22 cellular contexts compared by ENCODE assay signal in genomic region chr15:77798847-77799246, GRCh38.
A peak's percentile ranks its signal among the peaks of the same experiment; 100 is the strongest.
DNase-seq lines count a peak whose midpoint lies in the region; ATAC-seq, FAIRE-seq and TF ChIP-seq lines count a peak whose summit lies in the region.
"Had no signal": no experiment of that assay in that cellular context is flagged by ENCODE, and none has a peak within 500 bp of the region (broad histone marks: within the 10 kb centered on the region; RNA-seq: fewer than 3 reads in every experiment).

No MANE protein-coding gene starts in this region.

- H3K18ac ChIP-seq in H1 (ENCODE audit: extremely low read depth, low read length) (no peak overlapping the region), neuronal stem cell (ENCODE audit: low read length) (no peak overlapping the region)

- DNase-seq in A673 (ENCODE audit: low spot score): no peak
- no peak for DNase-seq in K562 (ENCODE audit: extremely low read depth in 1 of 4, low spot score in 3 of 4)
- no peak for DNase-seq in H1 (ENCODE audit: low read depth in 1 of 2, low spot score in 2 of 2)
- no peak for DNase-seq in neuronal stem cell (ENCODE audit: low spot score)
- DNase-seq in HuH-7.5 (ENCODE audit: low spot score): no peak
- DNase-seq in mammary epithelial cell: no peak
- DNase-seq in HTR-8/SVneo (ENCODE audit: insufficient read length, low spot score): no peak
- DNase-seq in naive thymus-derived CD4-positive, alpha-beta T cell: no peak
- DNase-seq: ACHN; BE2C; Caco-2; Calu3; CD4-positive, alpha-beta T cell; CD8-positive, alpha-beta T cell; GF-D8 had no signal

- H2BK120ac ChIP-seq in H1 (replicated peaks; ENCODE audit: low read depth, low read length) (no peak overlapping the region), neuronal stem cell (ENCODE audit: low read depth, low read length) (no peak overlapping the region)

- H3K4ac ChIP-seq in H1 (replicated peaks; ENCODE audit: insufficient read length, low read depth, low read length) (no peak overlapping the region), neuronal stem cell (ENCODE audit: low read length) (no peak overlapping the region)

- H3K56ac ChIP-seq in H1 (replicated peaks; ENCODE audit: insufficient read length, low read depth, low read length): no peak overlapping the region

- H4K5ac ChIP-seq in H1 (ENCODE audit: insufficient read length, low read depth, low read length): no peak overlapping the region

- H3K4me3 ChIP-seq in A673 (ENCODE audit: low read depth, low read length, poor library complexity, severe bottlenecking) (no peak overlapping the region), K562 (no peak overlapping the region), H1 (ENCODE audit: extremely low read depth in 1 of 4, insufficient read depth in 2 of 4, low read depth in 3 of 4, low read length in 4 of 4) (no peak overlapping the region), neuronal stem cell (ENCODE audit: low read length in 2 of 2) (no peak overlapping the region), mammary epithelial cell (replicated peaks in 1 of 3; ENCODE audit: insufficient read depth in 1 of 3, low read depth in 2 of 3, low read length in 3 of 3) (no peak overlapping the region)
- H3K4me3 ChIP-seq in naive thymus-derived CD4-positive, alpha-beta T cell (ENCODE audit: low read length): no peak overlapping the region
- H3K4me3 ChIP-seq: A549, BLaER1 had no signal

- H3K27ac Mint-ChIP-seq in naive thymus-derived CD4-positive, alpha-beta T cell: no peak overlapping the region
- H3K27ac Mint-ChIP-seq: CD4-positive, alpha-beta T cell; CD8-positive, alpha-beta T cell had no signal

- TF ChIP-seq RAD21 in K562 (CRISPR knock-in tag; conservative IDR thresholded peaks at IDR 0.05 in 1 of 2, IDR thresholded peaks at IDR 0.05 in 1 of 2) (no peak), H1 (IDR thresholded peaks at IDR 0.05 in 1 of 2, conservative IDR thresholded peaks at IDR 0.05 in 1 of 2; ENCODE audit: low read depth in 2 of 2, low read length in 2 of 2) (no peak)

- TF ChIP-seq POLR2A in K562 (conservative IDR thresholded peaks at IDR 0.05) (no peak), H1 (IDR thresholded peaks at IDR 0.05; ENCODE audit: control extremely low read depth in 1 of 2, low read depth in 2 of 2, low read length in 2 of 2) (no peak)

- H4K20me1 ChIP-seq in K562 (replicated peaks; ENCODE audit: control insufficient read depth, insufficient read depth, low read length): peaks cover 4% of the 10 kb centered on the region; the same call in 1 of the 2 replicates
- no peaks in the 10 kb centered on the region for H4K20me1 ChIP-seq in H1 (replicated peaks in 1 of 2; ENCODE audit: control insufficient read depth in 1 of 2, insufficient read depth in 2 of 2, low read length in 2 of 2)
- no peaks in the 10 kb centered on the region for H4K20me1 ChIP-seq in mammary epithelial cell (ENCODE audit: insufficient read depth, low read length)
- H4K20me1 ChIP-seq: BLaER1 had no signal

- WGBS in K562 (ENCODE audit: insufficient coverage, low coverage, missing lambda C conversion rate): 16% methylated on average over 3 of the region's 3 CpGs
- WGBS in H1 (ENCODE audit: extremely low coverage in 1 of 2, insufficient coverage in 1 of 2, insufficient read length in 1 of 2, insufficient replicate concordance in 2 of 2, low coverage in 1 of 2, low lambda C conversion rate in 2 of 2, missing lambda C conversion rate in 1 of 2), 2 experiments: 80% methylated on average over 3 of the region's 3 CpGs; no CpG with 5 or more reads in 1 of the 2 experiments
- no CpG with 5 or more reads among the region's 3 CpGs for WGBS in neuronal stem cell (ENCODE audit: extremely low coverage in 2 of 2, insufficient read length in 2 of 2, insufficient replicate concordance in 1 of 2), 2 donors
- 53% methylated on average over 3 of the region's 3 CpGs for WGBS in mammary epithelial cell (ENCODE audit: low coverage, missing lambda C conversion rate)

- TF ChIP-seq EP300 in K562 (IDR thresholded peaks at IDR 0.05; ENCODE audit: low read length) (no peak), H1 (IDR thresholded peaks at IDR 0.05; ENCODE audit: borderline replicate concordance in 1 of 2, low read depth in 2 of 2, low read length in 2 of 2) (no peak)

- CTCF ChIA-PET in A673 (lab: Charles Lee) (no interaction called here), K562 (lab: Yijun Ruan, JAX; ENCODE audit: low intra/inter-chr PET ratio) (no interaction called here), H1 (lab: Charles Lee; ENCODE audit: partially characterized antibody) (interaction anchor here (0.7 to 5.8 kb wide), 12 partner anchors 8 to 190 kb away, joined by 3 to 78 read pairs (median 4); partner anchors contain the start of gene LINGO1), mammary epithelial cell (lab: Charles Lee; ENCODE audit: low non-redundant PET) (no interaction called here)
- CTCF ChIA-PET in naive thymus-derived CD4-positive, alpha-beta T cell (lab: Charles Lee): no interaction called here

- no peak overlapping the region for H3K4me3 Mint-ChIP-seq in naive thymus-derived CD4-positive, alpha-beta T cell
- H3K4me3 Mint-ChIP-seq: CD4-positive, alpha-beta T cell; CD8-positive, alpha-beta T cell had no signal

- no peak overlapping the region for H2AFZ ChIP-seq in K562 (ENCODE audit: low read depth, low read length)
- no peak overlapping the region for H2AFZ ChIP-seq in H1 (ENCODE audit: low read length)
- no peak overlapping the region for H2AFZ ChIP-seq in neuronal stem cell (ENCODE audit: low read length)
- no peak overlapping the region for H2AFZ ChIP-seq in mammary epithelial cell (ENCODE audit: low read depth, low read length)

- no peaks in the 10 kb centered on the region for H3K9me3 ChIP-seq in A673 (ENCODE audit: low read depth, low read length, poor library complexity, severe bottlenecking)
- no peaks in the 10 kb centered on the region for H3K9me3 ChIP-seq in K562 (replicated peaks; ENCODE audit: control insufficient read depth, insufficient read depth, low read depth, low read length)
- H3K9me3 ChIP-seq in H1 (ENCODE audit: insufficient read depth in 2 of 2, low read depth in 1 of 2, low read length in 1 of 2): no peaks in the 10 kb centered on the region
- H3K9me3 ChIP-seq in neuronal stem cell (replicated peaks in 1 of 2; ENCODE audit: control insufficient read depth in 2 of 2, insufficient read depth in 1 of 2, low read depth in 1 of 2, low read length in 2 of 2): no peaks in the 10 kb centered on the region
- no peaks in the 10 kb centered on the region for H3K9me3 ChIP-seq in mammary epithelial cell (replicated peaks; ENCODE audit: insufficient read depth, low read length)
- no peaks in the 10 kb centered on the region for H3K9me3 ChIP-seq in naive thymus-derived CD4-positive, alpha-beta T cell (ENCODE audit: control insufficient read depth in 2 of 3, low read length in 3 of 3)
- H3K9me3 ChIP-seq: A549, BE2C, BLaER1, Caco-2 had no signal

- H3K23ac ChIP-seq in H1 (ENCODE audit: insufficient read length) (no peak overlapping the region), neuronal stem cell (ENCODE audit: low read depth, low read length, poor library complexity) (no peak overlapping the region)

- H3K4me1 ChIP-seq in A673 (ENCODE audit: insufficient read depth, low read length, poor library complexity, severe bottlenecking) (peaks cover 19% of the 10 kb centered on the region), K562 (replicated peaks in 1 of 2; ENCODE audit: control insufficient read depth in 2 of 2, insufficient read depth in 2 of 2, low read length in 2 of 2) (peaks cover 0 to 32% of the 10 kb centered on the region in 2 experiments; a peak in 2 of 5 replicates), H1 (replicated peaks in 1 of 4; ENCODE audit: control insufficient read depth in 3 of 4, insufficient read depth in 4 of 4, low read length in 3 of 4) (peaks cover 0 to 3% (median under 1%) of the 10 kb centered on the region in 4 experiments; a peak in 2 of 7 replicates), neuronal stem cell (ENCODE audit: control insufficient read depth in 2 of 2, insufficient read depth in 1 of 2, low read depth in 1 of 2, low read length in 2 of 2) (peaks cover 0 to 14% of the 10 kb centered on the region in 2 donors), mammary epithelial cell (ENCODE audit: insufficient read depth, low read length) (no peaks in the 10 kb centered on the region)
- H3K4me1 ChIP-seq in naive thymus-derived CD4-positive, alpha-beta T cell (ENCODE audit: control insufficient read depth in 2 of 2, insufficient read depth in 2 of 2, low read length in 2 of 2): no peaks in the 10 kb centered on the region
- H3K4me1 ChIP-seq: A549, BE2C, BLaER1, Caco-2 had no signal

- BruUV-seq in A673 (replicated peaks; lab: Mats Ljungman, UMichigan): no TSS peak
- no TSS peak for BruUV-seq in K562 (replicated peaks; lab: Mats Ljungman, UMichigan)
- no TSS peak for BruUV-seq in mammary epithelial cell (replicated peaks; lab: Mats Ljungman, UMichigan)

- H2BK5ac ChIP-seq in H1 (ENCODE audit: low read depth, low read length) (0 out of 2 replicates have a peak overlapping the region, but pooled peaks have one; percentile 8), neuronal stem cell (ENCODE audit: low read length) (no peak overlapping the region)

- no peak for ATAC-seq in K562
- ATAC-seq in naive thymus-derived CD4-positive, alpha-beta T cell: no peak
- ATAC-seq: A549; CD8-positive, alpha-beta T cell had no signal

- H3K79me2 ChIP-seq in K562 (ENCODE audit: control insufficient read depth, insufficient read depth, low read length): no peaks in the 10 kb centered on the region
- no peaks in the 10 kb centered on the region for H3K79me2 ChIP-seq in H1 (ENCODE audit: control insufficient read depth in 1 of 2, insufficient read depth in 2 of 2, low read length in 2 of 2)
- no peaks in the 10 kb centered on the region for H3K79me2 ChIP-seq in mammary epithelial cell (ENCODE audit: insufficient read depth, low read length)

- no peak overlapping the region for H2BK12ac ChIP-seq in H1 (ENCODE audit: low read depth, low read length)
- no peak overlapping the region for H2BK12ac ChIP-seq in neuronal stem cell (ENCODE audit: low read length)

- H2BK20ac ChIP-seq in H1 (ENCODE audit: low read length): no peak overlapping the region

- TF ChIP-seq CTCF in A673 (conservative IDR thresholded peaks at IDR 0.05; ENCODE audit: low read depth, low read length) (no peak), K562 (IDR thresholded peaks at IDR 0.05 in 2 of 3, conservative IDR thresholded peaks at IDR 0.05 in 1 of 3; ENCODE audit: insufficient read depth in 2 of 3, low read depth in 1 of 3, low read length in 3 of 3) (no peak), H1 (IDR thresholded peaks at IDR 0.05; ENCODE audit: control extremely low read depth in 1 of 3, insufficient read depth in 1 of 3, low read depth in 1 of 3, low read length in 3 of 3) (no peak), mammary epithelial cell (conservative IDR thresholded peaks at IDR 0.05 in 1 of 2, IDR thresholded peaks at IDR 0.05 in 1 of 2; ENCODE audit: extremely low read depth in 1 of 2, insufficient read depth in 1 of 2, low read depth in 1 of 2, low read length in 2 of 2) (no peak)

- no peaks in the 10 kb centered on the region for H3K9me1 ChIP-seq in K562 (ENCODE audit: control insufficient read depth, insufficient read depth, low read length)

- H3K9ac ChIP-seq in K562 (ENCODE audit: insufficient read depth in 1 of 2, low read depth in 2 of 2, low read length in 2 of 2) (peak overlapping the region in 1 of 2 experiments; percentile 61; a peak in 1 of 4 replicates), H1 (replicated peaks in 1 of 4; ENCODE audit: extremely low read depth in 1 of 4, low read depth in 3 of 4, low read length in 3 of 4) (no peak overlapping the region), neuronal stem cell (ENCODE audit: low read depth, low read length, poor library complexity) (no peak overlapping the region), mammary epithelial cell (ENCODE audit: insufficient read depth, low read length) (no peak overlapping the region)
- H3K9ac ChIP-seq: BLaER1 had no signal

- no peaks in the 10 kb centered on the region for H3K36me3 Mint-ChIP-seq in naive thymus-derived CD4-positive, alpha-beta T cell
- H3K36me3 Mint-ChIP-seq: CD8-positive, alpha-beta T cell had no signal

- H3K27ac ChIP-seq in A673 (ENCODE audit: low read depth, low read length, poor library complexity, severe bottlenecking) (peak overlapping the region; percentile 47), K562 (ENCODE audit: extremely low read depth, low read depth, low read length) (no peak overlapping the region), H1 (ENCODE audit: low read depth, low read length) (no peak overlapping the region), neuronal stem cell (replicated peaks; ENCODE audit: low read length) (no peak overlapping the region), mammary epithelial cell (ENCODE audit: insufficient read depth, low read depth, low read length) (no peak overlapping the region)
- H3K27ac ChIP-seq in naive thymus-derived CD4-positive, alpha-beta T cell (ENCODE audit: low read depth, low read length): no peak overlapping the region
- H3K27ac ChIP-seq: 22Rv1, A549, BLaER1 had no signal

- H3K14ac ChIP-seq in H1 (ENCODE audit: insufficient read length): no peak overlapping the region
- H3K14ac ChIP-seq in neuronal stem cell (ENCODE audit: low read length): no peak overlapping the region

- no peaks in the 10 kb centered on the region for H3K23me2 ChIP-seq in H1 (ENCODE audit: low read depth, low read length)

- no peaks in the 10 kb centered on the region for H3K9me3 Mint-ChIP-seq in naive thymus-derived CD4-positive, alpha-beta T cell
- H3K9me3 Mint-ChIP-seq: CD4-positive, alpha-beta T cell; CD8-positive, alpha-beta T cell had no signal

- no peaks in the 10 kb centered on the region for H3K27me3 ChIP-seq in A673 (replicated peaks; ENCODE audit: insufficient read depth, low read depth, low read length, poor library complexity)
- peaks cover 0 to 16% of the 10 kb centered on the region in 2 experiments; a peak in 2 of 5 replicates for H3K27me3 ChIP-seq in K562 (ENCODE audit: control insufficient read depth in 2 of 2, insufficient read depth in 2 of 2, low read length in 2 of 2)
- H3K27me3 ChIP-seq in H1 (replicated peaks in 1 of 4; ENCODE audit: control insufficient read depth in 3 of 4, extremely low read depth in 1 of 4, insufficient read depth in 3 of 4, low read length in 3 of 4): no peaks in the 10 kb centered on the region
- H3K27me3 ChIP-seq in neuronal stem cell (ENCODE audit: control insufficient read depth in 3 of 3, insufficient read depth in 3 of 3, low read depth in 1 of 3, low read length in 3 of 3): peaks cover 0 to 22% (median 0%) of the 10 kb centered on the region in 3 experiments
- H3K27me3 ChIP-seq in mammary epithelial cell (ENCODE audit: insufficient read depth, low read length): peaks cover 3% of the 10 kb centered on the region
- no peaks in the 10 kb centered on the region for H3K27me3 ChIP-seq in naive thymus-derived CD4-positive, alpha-beta T cell (ENCODE audit: control insufficient read depth in 2 of 2, insufficient read depth in 2 of 2, low read length in 2 of 2)
- H3K27me3 ChIP-seq: BE2C, BLaER1 had no signal

- dilution Hi-C loops in mammary epithelial cell (cut with HindIII; ENCODE audit: low sequenced_read_pairs): no loop called here

- in situ Hi-C loops in K562 (cut with MboI): no loop called here
- in situ Hi-C loops in mammary epithelial cell (cut with MboI; ENCODE audit: low sequenced_read_pairs in 2 of 2): no loop called here

- H2BK15ac ChIP-seq in H1 (ENCODE audit: low read length) (no peak overlapping the region; the same call in 1 of the 2 replicates), neuronal stem cell (ENCODE audit: low read length) (peak overlapping the region; percentile 1)

- H3K36me3 ChIP-seq in A673 (ENCODE audit: insufficient read depth, low read length, poor library complexity, severe bottlenecking): no peaks in the 10 kb centered on the region
- H3K36me3 ChIP-seq in K562 (ENCODE audit: control insufficient read depth, insufficient read depth, low read length): no peaks in the 10 kb centered on the region
- no peaks in the 10 kb centered on the region for H3K36me3 ChIP-seq in H1 (ENCODE audit: control insufficient read depth in 2 of 4, insufficient read depth in 4 of 4, low read length in 3 of 4)
- H3K36me3 ChIP-seq in neuronal stem cell (replicated peaks in 1 of 2; ENCODE audit: control insufficient read depth in 2 of 2, insufficient read depth in 2 of 2, low read length in 2 of 2): no peaks in the 10 kb centered on the region
- no peaks in the 10 kb centered on the region for H3K36me3 ChIP-seq in mammary epithelial cell (ENCODE audit: insufficient read depth, low read length)
- no peaks in the 10 kb centered on the region for H3K36me3 ChIP-seq in naive thymus-derived CD4-positive, alpha-beta T cell (ENCODE audit: control insufficient read depth in 2 of 3, insufficient read depth in 3 of 3, low read length in 3 of 3)
- H3K36me3 ChIP-seq: BE2C, BLaER1 had no signal

- H3K27me3 Mint-ChIP-seq in naive thymus-derived CD4-positive, alpha-beta T cell: peaks cover 0 to 5% (median 0%) of the 10 kb centered on the region in 5 donors

- H4K8ac ChIP-seq in H1 (ENCODE audit: extremely low read depth, insufficient read depth, low read length) (no peak overlapping the region), neuronal stem cell (ENCODE audit: low read depth, low read length) (no peak overlapping the region)

- H3K79me1 ChIP-seq in H1 (ENCODE audit: low read depth, low read length): no peaks in the 10 kb centered on the region
- H3K79me1 ChIP-seq in neuronal stem cell (ENCODE audit: low read depth, low read length): no peaks in the 10 kb centered on the region

- no peak overlapping the region for H4K91ac ChIP-seq in H1 (replicated peaks; ENCODE audit: insufficient read length, low read length)
- H4K91ac ChIP-seq in neuronal stem cell (ENCODE audit: low read depth, low read length, poor library complexity): no peak overlapping the region

- FAIRE-seq in K562 (lab: Jason Lieb, UNC) (no peak), H1 (lab: Jason Lieb, UNC) (no peak), HTR-8/SVneo (lab: Jason Lieb, UNC) (no peak)
- FAIRE-seq: A549, D721Med, G401.6, GM12891, GM19239 had no signal

- intact Hi-C loops in A673 (cut with micrococcal nuclease; ENCODE audit: unreplicated experiment) (no loop called here), K562 (cut with micrococcal nuclease) (no loop called here), mammary epithelial cell (cut with micrococcal nuclease) (no loop called here)
- intact Hi-C loops in naive thymus-derived CD4-positive, alpha-beta T cell (cut with micrococcal nuclease): no loop called here

- H3K4me2 ChIP-seq in K562 (ENCODE audit: insufficient read depth, low read length) (no peak overlapping the region), H1 (ENCODE audit: insufficient read depth in 1 of 2, low read depth in 2 of 2, low read length in 2 of 2) (no peak overlapping the region), neuronal stem cell (ENCODE audit: insufficient read depth, low read length, poor library complexity, severe bottlenecking) (no peak overlapping the region), mammary epithelial cell (ENCODE audit: insufficient read depth, low read depth, low read length) (no peak overlapping the region)
- H3K4me2 ChIP-seq: A549, BLaER1 had no signal

- H2AK5ac ChIP-seq in H1 (ENCODE audit: low read depth, low read length) (no peak overlapping the region), neuronal stem cell (ENCODE audit: low read depth, low read length) (no peak overlapping the region)

- H3K4me1 Mint-ChIP-seq in naive thymus-derived CD4-positive, alpha-beta T cell: peaks cover 0 to 5% (median 0%) of the 10 kb centered on the region in 7 donors

- POLR2A ChIA-PET in A673 (lab: Charles Lee; ENCODE audit: low non-redundant PET): no interaction called here
- POLR2A ChIA-PET in K562 (lab: Yijun Ruan, JAX): no interaction called here
- POLR2A ChIA-PET in H1 (lab: Charles Lee; ENCODE audit: partially characterized antibody): no interaction called here
- POLR2A ChIA-PET in naive thymus-derived CD4-positive, alpha-beta T cell (lab: Charles Lee): no interaction called here
